In genomic region chr1:234478152-234478480, GRCh38 we compare ENCODE assay signal across 8 cellular contexts.
DNase-seq lines count a peak whose midpoint lies in the region; ATAC-seq and TF ChIP-seq lines count a peak whose summit lies in the region.

No MANE protein-coding gene starts in this region.

- TF ChIP-seq CTCF in GM10248 (IDR thresholded peaks at IDR 0.05; ENCODE audit: control extremely low read depth, extremely low read depth, low read depth, missing control alignments): no peak
- TF ChIP-seq CTCF in astrocyte of the spinal cord (IDR thresholded peaks at IDR 0.05; ENCODE audit: low read depth, low read length): no peak

- POLR2A ChIA-PET in GM10248 (lab: Yijun Ruan, JAX): no interaction called here

- H3K4me3 ChIP-seq in astrocyte of the spinal cord (ENCODE audit: low read depth, low read length): peak overlapping the region; percentile 70

- in situ Hi-C loops in astrocyte of the spinal cord (cut with HindIII; ENCODE audit: low sequenced_read_pairs): no loop called here

- DNase-seq in GM10248 (ENCODE audit: extremely low spot score) (peak; percentile 77), KG1 (lab: John Stamatoyannopoulos, UW) (peak; percentile 25), T-helper 1 cell (peak; percentile 35 to 77 (median 56)), astrocyte of the spinal cord (ENCODE audit: low read depth, low spot score) (peak; percentile 22), iris pigment epithelial cell (ENCODE audit: low read depth) (peak; percentile 49), NCI-H524 treated with DMSO at 0.1 percent for 48 hours (lab: John Stamatoyannopoulos, UW) (no peak)
- peak; percentile 43 to 57 for DNase-seq in stimulated activated CD4-positive, alpha-beta T cell treated with anti-CD3 and anti-CD28 coated beads, Interleukin-15, amount 100 ng/mL, for 48 hours (ENCODE audit: low read depth in 2 of 2)

- ATAC-seq in GM21737 (IDR thresholded peaks at IDR 0.05; ENCODE audit: unreplicated experiment): peak; percentile 60

- CTCF ChIA-PET in GM10248 (lab: Yijun Ruan, JAX): interaction anchor here (0.9 to 2.6 kb wide), 9 partner anchors 9 to 686 kb away, joined by 3 to 14 read pairs (median 3); no protein-coding TSS in a partner anchor
